12 cellular contexts compared by ENCODE assay signal in genomic region chr1:199685369-199685768, GRCh38.
DNase-seq lines count a peak whose midpoint lies in the region; ATAC-seq and TF ChIP-seq lines count a peak whose summit lies in the region.
"Had no signal": no experiment of that assay in that cellular context is flagged by ENCODE, and none has a peak within 500 bp of the region (broad histone marks: within the 10 kb centered on the region; RNA-seq: fewer than 3 reads in every experiment).

No MANE protein-coding gene starts in this region.

- TF ChIP-seq CTCF in AG09309 (IDR thresholded peaks at IDR 0.05; ENCODE audit: control insufficient read depth, insufficient read depth, low read depth, low read length, missing control alignments) = no peak
- no peak for TF ChIP-seq CTCF in body of pancreas (IDR thresholded peaks at IDR 0.05)

- H3K36me3 ChIP-seq in body of pancreas (replicated peaks in 1 of 2; ENCODE audit: insufficient read depth in 1 of 2, low read depth in 2 of 2) = no peaks in the 10 kb centered on the region
- H3K36me3 ChIP-seq: thyroid gland had no signal

- no peak overlapping the region for H3K27ac ChIP-seq in body of pancreas
- H3K27ac ChIP-seq: thyroid gland had no signal

- ATAC-seq in body of pancreas = peak; percentile 64

- DNase-seq in AG09309 (ENCODE audit: low read depth) (peak; percentile 40), HT-29 (ENCODE audit: low spot score) (peak; percentile 49), body of pancreas (no peak), kidney glomerular epithelial cell (lab: John Stamatoyannopoulos, UW) (peak; percentile 27), DMS79 treated with DMSO at 0.1 percent for 48 hours (lab: John Stamatoyannopoulos, UW) (no peak), NCI-H1930 (lab: John Stamatoyannopoulos, UW) (no peak), DMS 273 treated with DMSO at 0.1 percent for 48 hours (lab: John Stamatoyannopoulos, UW) (no peak), NCI-H146 treated with DMSO at 0.1 percent for 48 hours (lab: John Stamatoyannopoulos, UW; ENCODE audit: unreplicated experiment) (no peak)
- DNase-seq: activated naive CD8-positive, alpha-beta T cell treated with anti-CD3 and anti-CD28 coated beads, Interleukin-2, amount 10 ng/mL, durations not matched to agents 7 days and 5 days; effector CD4-positive, alpha-beta T cell; T-helper 17 cell had no signal

- WGBS in body of pancreas, 2 donors = 32 to 39% methylated on average over 2 of the region's 2 CpGs

- H3K4me3 ChIP-seq in AG09309 (ENCODE audit: control insufficient read depth, low read depth, low read length) (no peak overlapping the region), body of pancreas (no peak overlapping the region)
- H3K4me3 ChIP-seq: thyroid gland had no signal

- no peak for TF ChIP-seq POLR2A in body of pancreas (IDR thresholded peaks at IDR 0.05)

- peaks cover 21% of the 10 kb centered on the region for H3K4me1 ChIP-seq in body of pancreas
- H3K4me1 ChIP-seq: thyroid gland had no signal

- no peaks in the 10 kb centered on the region for H3K27me3 ChIP-seq in body of pancreas
- H3K27me3 ChIP-seq: thyroid gland had no signal

- intact Hi-C loops in body of pancreas (cut with DNase I) = no loop called here

- no peaks in the 10 kb centered on the region for H3K9me3 ChIP-seq in body of pancreas
- H3K9me3 ChIP-seq: thyroid gland had no signal

Comparison
In these comparisons a context has a peak if more than half of its experiments do, and no peak if none do; other contexts are left out.
1. DNase-seq: peak in AG09309 (single experiment), HT-29 (single experiment) and kidney glomerular epithelial cell (single experiment); none in body of pancreas (0 of 4), DMS79 treated with DMSO at 0.1 percent for 48 hours (single experiment), NCI-H1930 (0 of 2), DMS 273 treated with DMSO at 0.1 percent for 48 hours (single experiment) and NCI-H146 treated with DMSO at 0.1 percent for 48 hours (single experiment).